ENCODE assay signal across 1 cellular context in the genomic region with DNA sequence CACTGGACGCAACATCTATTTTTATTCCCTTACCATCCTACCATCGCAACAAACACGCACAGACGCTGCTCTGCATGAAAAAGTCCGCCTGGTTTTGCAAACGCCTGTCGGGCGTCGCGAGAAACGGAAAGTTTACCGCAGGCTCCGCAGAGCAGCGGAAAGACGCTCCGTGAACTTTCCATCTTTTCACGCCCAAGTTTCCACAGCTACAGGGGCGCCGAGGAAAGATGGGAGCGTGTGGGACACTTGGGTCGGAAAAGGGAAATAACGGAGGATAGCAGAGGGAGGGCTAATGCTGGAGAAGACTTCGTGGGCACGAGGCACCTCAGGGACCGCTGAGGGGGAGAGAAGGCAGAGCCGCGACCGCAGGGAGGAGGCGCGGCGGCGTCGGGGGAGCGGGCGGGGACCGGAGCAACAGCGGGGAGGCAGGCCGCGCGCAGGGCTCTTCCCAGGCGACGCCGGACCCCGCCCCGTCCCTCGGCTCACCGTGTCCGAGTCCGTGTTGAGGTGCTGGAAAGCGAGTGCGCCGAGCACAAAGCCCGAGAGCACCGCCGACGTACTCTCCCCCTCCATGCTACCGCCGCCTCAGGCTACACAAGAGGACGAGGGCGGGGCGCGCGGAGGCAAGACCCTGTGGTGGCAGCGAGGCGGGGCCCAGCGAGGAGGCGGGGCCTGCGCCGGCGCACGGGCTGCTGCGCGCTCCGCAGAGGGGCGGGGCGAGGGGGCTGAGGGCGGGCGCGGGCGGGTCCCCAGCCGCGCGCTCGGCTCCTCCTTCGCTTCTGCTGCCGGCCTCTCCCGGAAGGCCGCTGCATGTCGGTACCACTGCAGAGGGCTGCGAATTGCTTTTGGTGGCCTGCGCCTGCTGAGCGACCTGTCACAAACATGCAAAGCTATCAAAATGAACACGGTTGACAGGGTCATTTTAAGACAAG.
TF ChIP-seq lines count a peak whose summit lies in the region.

Gene ABRAXAS1 (minus strand): TSS at position 601 of the 932 bp plus-strand sequence. CDS start 28 bp downstream, at position 573.

TF ChIP-seq in K562, 482 proteins besides CTCF, POLR2A, EP300 and RAD21 (continued from another document and continues in another):
- TF ChIP-seq, protein P1, sequence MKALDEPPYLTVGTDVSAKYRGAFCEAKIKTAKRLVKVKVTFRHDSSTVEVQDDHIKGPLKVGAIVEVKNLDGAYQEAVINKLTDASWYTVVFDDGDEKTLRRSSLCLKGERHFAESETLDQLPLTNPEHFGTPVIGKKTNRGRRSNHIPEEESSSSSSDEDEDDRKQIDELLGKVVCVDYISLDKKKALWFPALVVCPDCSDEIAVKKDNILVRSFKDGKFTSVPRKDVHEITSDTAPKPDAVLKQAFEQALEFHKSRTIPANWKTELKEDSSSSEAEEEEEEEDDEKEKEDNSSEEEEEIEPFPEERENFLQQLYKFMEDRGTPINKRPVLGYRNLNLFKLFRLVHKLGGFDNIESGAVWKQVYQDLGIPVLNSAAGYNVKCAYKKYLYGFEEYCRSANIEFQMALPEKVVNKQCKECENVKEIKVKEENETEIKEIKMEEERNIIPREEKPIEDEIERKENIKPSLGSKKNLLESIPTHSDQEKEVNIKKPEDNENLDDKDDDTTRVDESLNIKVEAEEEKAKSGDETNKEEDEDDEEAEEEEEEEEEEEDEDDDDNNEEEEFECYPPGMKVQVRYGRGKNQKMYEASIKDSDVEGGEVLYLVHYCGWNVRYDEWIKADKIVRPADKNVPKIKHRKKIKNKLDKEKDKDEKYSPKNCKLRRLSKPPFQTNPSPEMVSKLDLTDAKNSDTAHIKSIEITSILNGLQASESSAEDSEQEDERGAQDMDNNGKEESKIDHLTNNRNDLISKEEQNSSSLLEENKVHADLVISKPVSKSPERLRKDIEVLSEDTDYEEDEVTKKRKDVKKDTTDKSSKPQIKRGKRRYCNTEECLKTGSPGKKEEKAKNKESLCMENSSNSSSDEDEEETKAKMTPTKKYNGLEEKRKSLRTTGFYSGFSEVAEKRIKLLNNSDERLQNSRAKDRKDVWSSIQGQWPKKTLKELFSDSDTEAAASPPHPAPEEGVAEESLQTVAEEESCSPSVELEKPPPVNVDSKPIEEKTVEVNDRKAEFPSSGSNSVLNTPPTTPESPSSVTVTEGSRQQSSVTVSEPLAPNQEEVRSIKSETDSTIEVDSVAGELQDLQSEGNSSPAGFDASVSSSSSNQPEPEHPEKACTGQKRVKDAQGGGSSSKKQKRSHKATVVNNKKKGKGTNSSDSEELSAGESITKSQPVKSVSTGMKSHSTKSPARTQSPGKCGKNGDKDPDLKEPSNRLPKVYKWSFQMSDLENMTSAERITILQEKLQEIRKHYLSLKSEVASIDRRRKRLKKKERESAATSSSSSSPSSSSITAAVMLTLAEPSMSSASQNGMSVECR (CRISPR knock-in tag; IDR thresholded peaks at IDR 0.05), result peak; percentile 71
- TF ChIP-seq FOXA1 (IDR thresholded peaks at IDR 0.05; ENCODE audit: borderline replicate concordance) (no peak), RBM25 (IDR thresholded peaks at IDR 0.05; ENCODE audit: low read depth, low read length, severe bottlenecking) (no peak), IRF1 (CRISPR knock-in tag; IDR thresholded peaks at IDR 0.05; ENCODE audit: borderline replicate concordance) (0 out of 2 replicates have a peak, but pooled peaks have one; percentile 51), NEUROD1 (IDR thresholded peaks at IDR 0.05; ENCODE audit: borderline replicate concordance, low read depth, low read length, partially characterized antibody) (peak; percentile 16), RCOR1 (IDR thresholded peaks at IDR 0.05; ENCODE audit: borderline replicate concordance in 1 of 2, low read depth in 2 of 2, low read length in 2 of 2) (no peak), E2F3 (CRISPR knock-in tag; IDR thresholded peaks at IDR 0.05) (0 out of 2 replicates have a peak, but pooled peaks have one; percentile 43), TAL1 (IDR thresholded peaks at IDR 0.05) (peak; percentile 6; the same call in 1 of the 2 replicates), SMAD1 (IDR thresholded peaks at IDR 0.05; ENCODE audit: low read depth, low read length, partially characterized antibody) (peak; percentile 5), FOS (IDR thresholded peaks at IDR 0.05; ENCODE audit: extremely low read depth, insufficient read length) (no peak), ELF4 (CRISPR knock-in tag; IDR thresholded peaks at IDR 0.05) (0 out of 2 replicates have a peak, but pooled peaks have one; percentile 36), RUNX1 (IDR thresholded peaks at IDR 0.05; ENCODE audit: low read depth) (0 out of 2 replicates have a peak, but pooled peaks have one; percentile 12), SETDB1 (IDR thresholded peaks at IDR 0.05; ENCODE audit: low read length) (no peak), XRCC3 (IDR thresholded peaks at IDR 0.05) (no peak), PRPF4 (IDR thresholded peaks at IDR 0.05; ENCODE audit: insufficient read depth, low read depth, low read length, poor library complexity, severe bottlenecking) (no peak), CCNT2 (IDR thresholded peaks at IDR 0.05; ENCODE audit: borderline replicate concordance, extremely low read depth, insufficient read length, low read depth, low read length) (peak; percentile 79), NR1H2 (CRISPR knock-in tag; IDR thresholded peaks at IDR 0.05) (0 out of 2 replicates have a peak, but pooled peaks have one; percentile 72), ZNF354B (CRISPR knock-in tag; IDR thresholded peaks at IDR 0.05) (no peak), SMARCB1 (IDR thresholded peaks at IDR 0.05; ENCODE audit: insufficient read length, low read depth) (no peak), TBL1XR1 (IDR thresholded peaks at IDR 0.05; ENCODE audit: low read length in 2 of 2) (no peak), ZNF224 (CRISPR knock-in tag; IDR thresholded peaks at IDR 0.05) (no peak), CBFB (CRISPR knock-in tag; IDR thresholded peaks at IDR 0.05) (peak; percentile 87; the same call in 1 of the 2 replicates), MYC (IDR thresholded peaks at IDR 0.05; ENCODE audit: low read depth, low read length) (peak; percentile 68), MYC (CRISPR knock-in tag; IDR thresholded peaks at IDR 0.05; ENCODE audit: borderline replicate concordance, low read depth) (no peak), HDAC8 (tag; IDR thresholded peaks at IDR 0.05) (peak; percentile 73; the same call in 1 of the 2 replicates), BHLHE40 (IDR thresholded peaks at IDR 0.05; ENCODE audit: low read length) (no peak; the same call in 1 of the 2 replicates), MAZ (CRISPR knock-in tag; conservative IDR thresholded peaks at IDR 0.05 in 1 of 2, IDR thresholded peaks at IDR 0.05 in 1 of 2) (peak; percentile 82 to 94), GTF2E2 (tag; IDR thresholded peaks at IDR 0.05) (0 out of 2 replicates have a peak, but pooled peaks have one; percentile 13), SNRNP70 (optimal IDR thresholded peaks at IDR 0.05; ENCODE audit: low read depth, low read length) (no peak), POLR2G (IDR thresholded peaks at IDR 0.05; ENCODE audit: low read depth, low read length) (peak; percentile 91), NFE2 (IDR thresholded peaks at IDR 0.05; ENCODE audit: low read depth) (no peak), AFF4 (CRISPR knock-in tag; IDR thresholded peaks at IDR 0.05) (0 out of 2 replicates have a peak, but pooled peaks have one; percentile 32), HNRNPL (IDR thresholded peaks at IDR 0.05; ENCODE audit: low read depth, low read length) (no peak), PRDM10 (IDR thresholded peaks at IDR 0.05; ENCODE audit: partially characterized antibody) (peak; percentile 39)
- TF ChIP-seq, protein P2, sequence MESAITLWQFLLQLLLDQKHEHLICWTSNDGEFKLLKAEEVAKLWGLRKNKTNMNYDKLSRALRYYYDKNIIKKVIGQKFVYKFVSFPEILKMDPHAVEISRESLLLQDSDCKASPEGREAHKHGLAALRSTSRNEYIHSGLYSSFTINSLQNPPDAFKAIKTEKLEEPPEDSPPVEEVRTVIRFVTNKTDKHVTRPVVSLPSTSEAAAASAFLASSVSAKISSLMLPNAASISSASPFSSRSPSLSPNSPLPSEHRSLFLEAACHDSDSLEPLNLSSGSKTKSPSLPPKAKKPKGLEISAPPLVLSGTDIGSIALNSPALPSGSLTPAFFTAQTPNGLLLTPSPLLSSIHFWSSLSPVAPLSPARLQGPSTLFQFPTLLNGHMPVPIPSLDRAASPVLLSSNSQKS (CRISPR knock-in tag; IDR thresholded peaks at IDR 0.05), result no peak
- TF ChIP-seq, protein P3, sequence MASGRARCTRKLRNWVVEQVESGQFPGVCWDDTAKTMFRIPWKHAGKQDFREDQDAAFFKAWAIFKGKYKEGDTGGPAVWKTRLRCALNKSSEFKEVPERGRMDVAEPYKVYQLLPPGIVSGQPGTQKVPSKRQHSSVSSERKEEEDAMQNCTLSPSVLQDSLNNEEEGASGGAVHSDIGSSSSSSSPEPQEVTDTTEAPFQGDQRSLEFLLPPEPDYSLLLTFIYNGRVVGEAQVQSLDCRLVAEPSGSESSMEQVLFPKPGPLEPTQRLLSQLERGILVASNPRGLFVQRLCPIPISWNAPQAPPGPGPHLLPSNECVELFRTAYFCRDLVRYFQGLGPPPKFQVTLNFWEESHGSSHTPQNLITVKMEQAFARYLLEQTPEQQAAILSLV (tag; IDR thresholded peaks at IDR 0.05), result no peak
- TF ChIP-seq, protein P4, sequence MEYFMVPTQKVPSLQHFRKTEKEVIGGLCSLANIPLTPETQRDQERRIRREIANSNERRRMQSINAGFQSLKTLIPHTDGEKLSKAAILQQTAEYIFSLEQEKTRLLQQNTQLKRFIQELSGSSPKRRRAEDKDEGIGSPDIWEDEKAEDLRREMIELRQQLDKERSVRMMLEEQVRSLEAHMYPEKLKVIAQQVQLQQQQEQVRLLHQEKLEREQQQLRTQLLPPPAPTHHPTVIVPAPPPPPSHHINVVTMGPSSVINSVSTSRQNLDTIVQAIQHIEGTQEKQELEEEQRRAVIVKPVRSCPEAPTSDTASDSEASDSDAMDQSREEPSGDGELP (CRISPR knock-in tag; IDR thresholded peaks at IDR 0.05; ENCODE audit: borderline replicate concordance), result peak; percentile 54; the same call in 1 of the 2 replicates
- TF ChIP-seq, protein P5, sequence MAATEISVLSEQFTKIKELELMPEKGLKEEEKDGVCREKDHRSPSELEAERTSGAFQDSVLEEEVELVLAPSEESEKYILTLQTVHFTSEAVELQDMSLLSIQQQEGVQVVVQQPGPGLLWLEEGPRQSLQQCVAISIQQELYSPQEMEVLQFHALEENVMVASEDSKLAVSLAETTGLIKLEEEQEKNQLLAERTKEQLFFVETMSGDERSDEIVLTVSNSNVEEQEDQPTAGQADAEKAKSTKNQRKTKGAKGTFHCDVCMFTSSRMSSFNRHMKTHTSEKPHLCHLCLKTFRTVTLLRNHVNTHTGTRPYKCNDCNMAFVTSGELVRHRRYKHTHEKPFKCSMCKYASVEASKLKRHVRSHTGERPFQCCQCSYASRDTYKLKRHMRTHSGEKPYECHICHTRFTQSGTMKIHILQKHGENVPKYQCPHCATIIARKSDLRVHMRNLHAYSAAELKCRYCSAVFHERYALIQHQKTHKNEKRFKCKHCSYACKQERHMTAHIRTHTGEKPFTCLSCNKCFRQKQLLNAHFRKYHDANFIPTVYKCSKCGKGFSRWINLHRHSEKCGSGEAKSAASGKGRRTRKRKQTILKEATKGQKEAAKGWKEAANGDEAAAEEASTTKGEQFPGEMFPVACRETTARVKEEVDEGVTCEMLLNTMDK (IDR thresholded peaks at IDR 0.05; ENCODE audit: borderline replicate concordance, insufficient read depth, low read depth, low read length, poor library complexity, severe bottlenecking), result no peak
